Comparison of ENCODE assay signal across 24 cellular contexts in genomic region chr22:44891293-44891747, GRCh38.
DNase-seq lines count a peak whose midpoint lies in the region; ATAC-seq and TF ChIP-seq lines count a peak whose summit lies in the region.
"Had no signal": no experiment of that assay in that cellular context is flagged by ENCODE, and none has a peak within 500 bp of the region (broad histone marks: within the 10 kb centered on the region; RNA-seq: fewer than 3 reads in every experiment).

No MANE protein-coding gene starts in this region.

- no peak overlapping the region for H3K27ac ChIP-seq in left ventricle myocardium inferior (replicated peaks)
- H3K27ac ChIP-seq in neuronal stem cell (replicated peaks; ENCODE audit: low read length) = no peak overlapping the region
- H3K27ac ChIP-seq: SJCRH30 had no signal

- no peak overlapping the region for H2BK15ac ChIP-seq in neuronal stem cell (ENCODE audit: low read length)

- no peak overlapping the region for H3K14ac ChIP-seq in neuronal stem cell (ENCODE audit: low read length)

- no peak for ATAC-seq in activated naive CD4-positive, alpha-beta T cell treated with anti-CD3 and anti-CD28 coated beads, Interleukin-2, amount 50 U/mL, for 72 hours
- no peak for ATAC-seq in sciatic nerve
- ATAC-seq: PC-3, Right ventricle myocardium inferior, SK-N-SH treated with all-trans-retinoic acid at 6 μM for 48 hours had no signal

- H3K18ac ChIP-seq in neuronal stem cell (ENCODE audit: low read length) = no peak overlapping the region

- TF ChIP-seq CTCF in left ventricle myocardium inferior (IDR thresholded peaks at IDR 0.05; ENCODE audit: borderline replicate concordance) = no peak

- H3K23ac ChIP-seq in neuronal stem cell (ENCODE audit: low read depth, low read length, poor library complexity) = peak overlapping the region; percentile 75

- no CpG with 5 or more reads among the region's 11 CpGs for whole genome bisulfite sequencing in neuronal stem cell (ENCODE audit: extremely low coverage in 2 of 2, insufficient read length in 2 of 2, insufficient replicate concordance in 1 of 2), 2 donors

- no peak overlapping the region for H4K8ac ChIP-seq in neuronal stem cell (ENCODE audit: low read depth, low read length)

- no peak overlapping the region for H2AFZ ChIP-seq in neuronal stem cell (ENCODE audit: low read length)

- H3K36me3 Mint-ChIP-seq in activated naive CD4-positive, alpha-beta T cell treated with anti-CD3 and anti-CD28 coated beads, Interleukin-2, amount 50 U/mL, for 72 hours = no peaks in the 10 kb centered on the region
- H3K36me3 Mint-ChIP-seq: CD14-positive monocyte; CD8-positive, alpha-beta memory T cell had no signal

- peak overlapping the region in 1 of 2 donors; percentile 9 for H3K27ac Mint-ChIP-seq in activated naive CD4-positive, alpha-beta T cell treated with anti-CD3 and anti-CD28 coated beads, Interleukin-2, amount 50 U/mL, for 72 hours
- H3K27ac Mint-ChIP-seq: CD14-positive monocyte; CD8-positive, alpha-beta memory T cell had no signal

- H3K79me1 ChIP-seq in neuronal stem cell (ENCODE audit: low read depth, low read length) = peaks cover 8% of the 10 kb centered on the region

- H2BK12ac ChIP-seq in neuronal stem cell (ENCODE audit: low read length) = no peak overlapping the region

- no peaks in the 10 kb centered on the region for H3K9me3 Mint-ChIP-seq in activated naive CD4-positive, alpha-beta T cell treated with anti-CD3 and anti-CD28 coated beads, Interleukin-2, amount 50 U/mL, for 72 hours
- H3K9me3 Mint-ChIP-seq: CD14-positive monocyte; CD8-positive, alpha-beta memory T cell had no signal

- H3K27me3 ChIP-seq in left ventricle myocardium inferior (ENCODE audit: low read depth) = peaks cover 28% of the 10 kb centered on the region
- no peaks in the 10 kb centered on the region for H3K27me3 ChIP-seq in neuronal stem cell (ENCODE audit: control insufficient read depth in 3 of 3, insufficient read depth in 3 of 3, low read depth in 1 of 3, low read length in 3 of 3)
- H3K27me3 ChIP-seq: BE2C, SJCRH30 had no signal

- H3K4me1 ChIP-seq in left ventricle myocardium inferior (no peaks in the 10 kb centered on the region), neuronal stem cell (ENCODE audit: control insufficient read depth in 2 of 2, insufficient read depth in 1 of 2, low read depth in 1 of 2, low read length in 2 of 2) (peaks cover 0 to 7% of the 10 kb centered on the region in 2 donors)
- H3K4me1 ChIP-seq: BE2C, SJCRH30 had no signal

- no peak overlapping the region for H3K4me2 ChIP-seq in neuronal stem cell (ENCODE audit: insufficient read depth, low read length, poor library complexity, severe bottlenecking)

- no peaks in the 10 kb centered on the region for H3K36me3 ChIP-seq in left ventricle myocardium inferior
- H3K36me3 ChIP-seq in neuronal stem cell (replicated peaks in 1 of 2; ENCODE audit: control insufficient read depth in 2 of 2, insufficient read depth in 2 of 2, low read length in 2 of 2) = peaks cover 39 to 95% of the 10 kb centered on the region in 2 donors
- H3K36me3 ChIP-seq: SJCRH30 had no signal

- no peak overlapping the region for H3K9ac ChIP-seq in neuronal stem cell (ENCODE audit: low read depth, low read length, poor library complexity)

- peak; percentile 26 for DNase-seq in cardiac septum (ENCODE audit: low spot score)
- no peak for DNase-seq in left ventricle myocardium inferior
- peak; percentile 44 for DNase-seq in islet precursor cell
- no peak for DNase-seq in neuronal stem cell (ENCODE audit: low spot score)
- no peak for DNase-seq in NOMO-1 treated with dmso at 0.1 percent for 144 hours (lab: John Stamatoyannopoulos, UW; ENCODE audit: unreplicated experiment)
- DNase-seq in activated naive CD4-positive, alpha-beta T cell treated with anti-CD3 and anti-CD28 coated beads, Interleukin-2, amount 50 U/mL, for 72 hours (ENCODE audit: low spot score in 2 of 2) = no peak
- no peak for DNase-seq in sciatic nerve (ENCODE audit: low spot score)
- DNase-seq: 8988T; ACHN; BE2C; CD8-positive, alpha-beta memory T cell; DMS 273 treated with DMSO at 0.1 percent for 48 hours; DMS79; GF-D8; NCI-H1092 treated with DMSO at 0.1 percent for 48 hours; NCI-H1436; NCI-H187 treated with DMSO at 0.1 percent for 48 hours; NCI-H524; NCI-H748 treated with DMSO at 0.1 percent for 48 hours; PC-3; SJCRH30 had no signal

- no peak overlapping the region for H2BK120ac ChIP-seq in neuronal stem cell (ENCODE audit: low read depth, low read length)

- intact Hi-C loops in cardiac septum (cut with DNase I) = no loop called here
- intact Hi-C loops in left ventricle myocardium inferior (cut with micrococcal nuclease) = no loop called here
- intact Hi-C loops in sciatic nerve (cut with DNase I) = no loop called here

- no peak overlapping the region for H3K4ac ChIP-seq in neuronal stem cell (ENCODE audit: low read length)

- H3K9me3 ChIP-seq in left ventricle myocardium inferior (replicated peaks) = no peaks in the 10 kb centered on the region
- H3K9me3 ChIP-seq in neuronal stem cell (replicated peaks in 1 of 2; ENCODE audit: control insufficient read depth in 2 of 2, insufficient read depth in 1 of 2, low read depth in 1 of 2, low read length in 2 of 2) = no peaks in the 10 kb centered on the region
- H3K9me3 ChIP-seq: BE2C, SJCRH30 had no signal

- H2BK5ac ChIP-seq in neuronal stem cell (ENCODE audit: low read length) = no peak overlapping the region

- H4K91ac ChIP-seq in neuronal stem cell (ENCODE audit: low read depth, low read length, poor library complexity) = no peak overlapping the region

- no peak overlapping the region for H3K4me3 ChIP-seq in left ventricle myocardium inferior
- H3K4me3 ChIP-seq in neuronal stem cell (ENCODE audit: low read length in 2 of 2) = no peak overlapping the region
- H3K4me3 ChIP-seq: SJCRH30 had no signal

- no peak overlapping the region for H2AK5ac ChIP-seq in neuronal stem cell (ENCODE audit: low read depth, low read length)

Comparison
In these comparisons a context has a peak if more than half of its experiments do, and no peak if none do; other contexts are left out.
1. DNase-seq: peak in cardiac septum (single experiment) and islet precursor cell (single experiment); none in left ventricle myocardium inferior (single experiment), neuronal stem cell (single experiment), NOMO-1 treated with dmso at 0.1 percent for 144 hours (single experiment), activated naive CD4-positive, alpha-beta T cell treated with anti-CD3 and anti-CD28 coated beads, Interleukin-2, amount 50 U/mL, for 72 hours (0 of 2) and sciatic nerve (single experiment).